8 cellular contexts compared by ENCODE assay signal in the genomic region with DNA sequence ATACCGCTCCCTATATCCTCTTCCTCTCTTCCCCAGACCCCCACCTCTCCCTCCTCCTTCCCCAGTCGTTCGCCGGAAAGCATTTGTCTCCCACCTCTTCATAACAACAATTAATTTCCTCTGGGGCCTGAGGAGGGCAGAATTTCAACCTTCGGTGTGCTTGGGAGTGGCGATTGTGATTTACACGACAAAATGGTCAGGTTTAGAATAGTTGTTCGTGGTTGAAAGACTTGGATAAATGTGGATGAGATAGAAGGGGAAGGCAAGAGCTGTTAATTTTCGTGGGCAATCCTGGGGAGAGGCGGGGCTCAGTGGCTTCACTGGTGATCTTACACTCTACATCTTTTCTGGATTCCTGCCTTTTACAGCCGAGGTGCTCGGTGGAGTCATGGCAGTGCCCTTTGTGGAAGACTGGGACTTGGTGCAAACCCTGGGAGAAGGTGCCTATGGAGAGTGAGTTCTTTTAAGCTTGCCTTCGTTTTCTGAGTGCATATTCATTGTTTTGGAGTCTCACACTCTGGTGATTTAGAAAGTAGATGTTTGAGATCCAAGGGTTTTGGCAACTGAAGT. TPM values are rescaled to one million over a fixed set of nuclear protein-coding genes. Genes with fewer than 3 reads are reported as not detected.
DNase-seq lines count a peak whose midpoint lies in the region; ATAC-seq and TF ChIP-seq lines count a peak whose summit lies in the region.

No MANE protein-coding gene starts in this region.

- peaks cover 4% of the 10 kb centered on the region for H3K4me1 ChIP-seq in endodermal cell (ENCODE audit: control insufficient read depth, insufficient read depth, low read length)

- CTCF ChIA-PET in T-cell (lab: Charles Lee) = interaction anchor here (0.6 to 1.9 kb wide), 6 partner anchors 9 to 58 kb away, joined by 3 to 14 read pairs (median 3); partner anchors contain the start of genes ACRV1 (in 1 of the 2), EI24 (in 1 of the 2) and STT3A (in 1 of the 2)

- TF ChIP-seq CTCF in endodermal cell (conservative IDR thresholded peaks at IDR 0.05) = peak; percentile 53

- H3K36me3 Mint-ChIP-seq in T-cell = peaks cover 5% of the 10 kb centered on the region
- peaks cover 34% of the 10 kb centered on the region for H3K36me3 Mint-ChIP-seq in endodermal cell (ENCODE audit: low read depth)
- H3K36me3 Mint-ChIP-seq in naive B cell = no peaks in the 10 kb centered on the region

- 0 to 1% methylated on average over 10 to 13 of the region's 13 CpGs for WGBS in endodermal cell (ENCODE audit: insufficient coverage in 1 of 2, insufficient read length in 1 of 2), 2 experiments

- H3K9me3 ChIP-seq in endodermal cell (ENCODE audit: control insufficient read depth, low read length) = no peaks in the 10 kb centered on the region

- H3K27me3 ChIP-seq in endodermal cell (ENCODE audit: control insufficient read depth, insufficient read depth, low read length, poor library complexity, severe bottlenecking) = no peaks in the 10 kb centered on the region

- H3K27me3 Mint-ChIP-seq in T-cell (no peaks in the 10 kb centered on the region), endodermal cell (ENCODE audit: insufficient read depth) (no peaks in the 10 kb centered on the region), naive B cell (no peaks in the 10 kb centered on the region)

- peak overlapping the region; percentile 96 for H3K27ac ChIP-seq in endodermal cell (ENCODE audit: low read depth, low read length)

- POLR2A ChIA-PET in T-cell (lab: Charles Lee) = interaction anchor here (0.6 kb wide), 2 partner anchors 34 to 57 kb away, joined by 3 to 5 read pairs; partner anchors contain the start of gene EI24 (in 1 of the 2)

- H3K9ac ChIP-seq in endodermal cell (ENCODE audit: extremely low read depth, low read length, poor library complexity, severe bottlenecking) = peak overlapping the region; percentile 92

- H3K9me3 Mint-ChIP-seq in T-cell (no peaks in the 10 kb centered on the region), endodermal cell (no peaks in the 10 kb centered on the region), naive B cell (no peaks in the 10 kb centered on the region)

- peak; percentile 44 for DNase-seq in D341Med (ENCODE audit: low spot score)
- peak in 30 of 34 experiments; percentile 1 to 36 (median 12) for DNase-seq in T-cell
- no peak for DNase-seq in endodermal cell
- DNase-seq in naive B cell = peak; percentile 28
- no peak for DNase-seq in SK-N-DZ (ENCODE audit: low spot score)
- no peak for DNase-seq in NCI-H1048 (lab: John Stamatoyannopoulos, UW)

- peak overlapping the region; percentile 99 for H3K4me3 ChIP-seq in endodermal cell (ENCODE audit: low read length)

- ATAC-seq in GM19351 (IDR thresholded peaks at IDR 0.05; ENCODE audit: unreplicated experiment) = peak; percentile 39
- ATAC-seq in HG03439 (IDR thresholded peaks at IDR 0.05; ENCODE audit: unreplicated experiment) = peak; percentile 24
- peak; percentile 19 to 44 (median 36) for ATAC-seq in T-cell (replicated peaks in 1 of 4)
- peak; percentile 32 to 40 for ATAC-seq in naive B cell (ENCODE audit: low read depth in 2 of 2)

- H3K27ac Mint-ChIP-seq in T-cell (peak overlapping the region; percentile 58 to 97), endodermal cell (peak overlapping the region; percentile 96), naive B cell (peak overlapping the region; percentile 39 to 99 (median 96))

- H3K4me3 Mint-ChIP-seq in T-cell (peak overlapping the region; percentile 92 to 99 (median 93)), endodermal cell (peak overlapping the region; percentile 84), naive B cell (peak overlapping the region; percentile 93 to 98 (median 97))

- H3K4me1 Mint-ChIP-seq in T-cell (peaks cover 20 to 25% (median 20%) of the 10 kb centered on the region in 3 donors), endodermal cell (peaks cover 11% of the 10 kb centered on the region), naive B cell (peaks cover 15 to 19% (median 19%) of the 10 kb centered on the region in 3 donors)

- H3K36me3 ChIP-seq in endodermal cell (ENCODE audit: control insufficient read depth, insufficient read depth, low read length) = peaks cover 42% of the 10 kb centered on the region

RNA-seq across cellular contexts. Expression of gene CHEK1, which starts 1.5 kb away (rescaled TPM):
- total RNA-seq in T-cell = 1 to 10 TPM; 2.2 to 7.5 (median 3.2) TPM
- 100 to 1,000 TPM; 103 to 123 TPM for total RNA-seq in endodermal cell
- polyA plus RNA-seq in endodermal cell (2013, experiment 1 of 2) = 59.6 TPM
- 62.9 TPM for polyA plus RNA-seq in endodermal cell (2013, experiment 2 of 2)
- 1 to 10 TPM; 1.7 to 4.1 (median 2.3) TPM for polyA plus RNA-seq in naive B cell (ENCODE audit: low read depth in 6 of 6)
- polyA plus RNA-seq in SK-N-DZ (2014; cell fraction: cytosol; rRNA removed) = 47.4 and 54.5 TPM in 2 replicates
- polyA plus RNA-seq in SK-N-DZ (2014; cell fraction: nucleus; rRNA removed) = 33.8 and 34.5 TPM in 2 replicates

RNA-seq across cellular contexts. Expression of gene STT3A, which starts 33.8 kb away (rescaled TPM):
- 100 to 1,000 TPM in 1 of 5 donors, 10 to 100 TPM in 4; 51.0 to 103 (median 88.5) TPM for total RNA-seq in T-cell
- total RNA-seq in endodermal cell = 100 to 1,000 TPM; 158 to 159 TPM
- 163 TPM for polyA plus RNA-seq in endodermal cell (2013, experiment 1 of 2)
- 132 TPM for polyA plus RNA-seq in endodermal cell (2013, experiment 2 of 2)
- 10 to 100 TPM; 14.3 to 56.7 (median 33.4) TPM for polyA plus RNA-seq in naive B cell (ENCODE audit: low read depth in 6 of 6)
- polyA plus RNA-seq in SK-N-DZ (2014; cell fraction: cytosol; rRNA removed) = 33.3 and 41.1 TPM in 2 replicates
- polyA plus RNA-seq in SK-N-DZ (2014; cell fraction: nucleus; rRNA removed) = 33.9 and 36.9 TPM in 2 replicates

RNA-seq across cellular contexts. Expression of gene ACRV1, which starts 54.2 kb away (rescaled TPM):
- not detected for total RNA-seq in T-cell
- under 1 TPM in 1 of 2 donors, not detected in 1; 0.37 TPM for total RNA-seq in endodermal cell
- not detected for polyA plus RNA-seq in endodermal cell (2013, experiment 1 of 2)
- polyA plus RNA-seq in endodermal cell (2013, experiment 2 of 2) = not detected
- polyA plus RNA-seq in naive B cell (ENCODE audit: low read depth in 6 of 6) = under 1 TPM in 1 of 6 donors, not detected in 5; 0.14 TPM
- 0.06 TPM in 1 of 2 replicates, not detected in the other for polyA plus RNA-seq in SK-N-DZ (2014; cell fraction: cytosol; rRNA removed)
- not detected in 2 replicates for polyA plus RNA-seq in SK-N-DZ (2014; cell fraction: nucleus; rRNA removed)

RNA-seq across cellular contexts. Expression of gene EI24, which starts 57.2 kb away (rescaled TPM):
- total RNA-seq in T-cell = 10 to 100 TPM; 20.0 to 33.0 (median 29.9) TPM
- total RNA-seq in endodermal cell = 100 to 1,000 TPM; 102 to 110 TPM
- 105 TPM for polyA plus RNA-seq in endodermal cell (2013, experiment 1 of 2)
- 97.5 TPM for polyA plus RNA-seq in endodermal cell (2013, experiment 2 of 2)
- polyA plus RNA-seq in naive B cell (ENCODE audit: low read depth in 6 of 6) = 10 to 100 TPM; 36.4 to 83.5 (median 51.2) TPM
- polyA plus RNA-seq in SK-N-DZ (2014; cell fraction: cytosol; rRNA removed) = 47.2 and 57.0 TPM in 2 replicates
- 22.6 and 29.4 TPM in 2 replicates for polyA plus RNA-seq in SK-N-DZ (2014; cell fraction: nucleus; rRNA removed)

Comparison
In these comparisons a context has a peak if more than half of its experiments do, and no peak if none do; other contexts are left out.
1. DNase-seq: peak in D341Med (single experiment), T-cell (30 of 34) and naive B cell (single experiment); none in endodermal cell (single experiment), SK-N-DZ (single experiment) and NCI-H1048 (single experiment).
2. RNA of gene CHEK1, which starts 1.5 kb away (total RNA-seq): 103 to 123 TPM in endodermal cell; 2.2 to 7.5 TPM in T-cell; every median in the first group is over 10 times any median in the second.
3. Peak in every context shown above with its lines, with median percentiles within 50 percentile points of each other: ATAC-seq, H3K27ac Mint-ChIP-seq and H3K4me3 Mint-ChIP-seq.